8 cellular contexts compared by ENCODE assay signal in genomic region chr17:81519284-81520020, GRCh38. TPM values are rescaled to one million over a fixed set of nuclear protein-coding genes. Genes with fewer than 3 reads are reported as not detected.
DNase-seq lines count a peak whose midpoint lies in the region; ATAC-seq, FAIRE-seq and TF ChIP-seq lines count a peak whose summit lies in the region.

No MANE protein-coding gene starts in this region.

- H3K9ac ChIP-seq in endothelial cell of umbilical vein (replicated peaks; ENCODE audit: extremely low read depth, insufficient read depth, low read length), result no peak overlapping the region

- no peaks in the 10 kb centered on the region for H3K36me3 ChIP-seq in endothelial cell of umbilical vein (ENCODE audit: control insufficient read depth in 2 of 2, extremely low read depth in 1 of 2, insufficient read depth in 2 of 2, low read length in 2 of 2)

- H3K4me1 ChIP-seq in endothelial cell of umbilical vein (ENCODE audit: control insufficient read depth, extremely low read depth, insufficient read depth, low read length), result peaks cover 23% of the 10 kb centered on the region

- no peaks in the 10 kb centered on the region for H3K9me3 ChIP-seq in endothelial cell of umbilical vein (replicated peaks; ENCODE audit: control insufficient read depth, insufficient read depth, low read length)

- TF ChIP-seq CTCF in endothelial cell of umbilical vein (IDR thresholded peaks at IDR 0.05; ENCODE audit: extremely low read depth in 1 of 2, insufficient read depth in 1 of 2, low read depth in 1 of 2, low read length in 2 of 2) (peak; percentile 8 to 43), natural killer cell (IDR thresholded peaks at IDR 0.05) (peak; percentile 45)

- no peak for TF ChIP-seq POLR2A in endothelial cell of umbilical vein (IDR thresholded peaks at IDR 0.05; ENCODE audit: low read depth, low read length)

- intact Hi-C loops in activated CD4-positive, alpha-beta memory T cell treated with anti-CD3 and anti-CD28 coated beads for 36 hours (cut with micrococcal nuclease), result no loop called here
- intact Hi-C loops in endothelial cell of umbilical vein (cut with micrococcal nuclease), result no loop called here
- intact Hi-C loops in natural killer cell (cut with micrococcal nuclease), result loop anchor here (2.0 to 10.0 kb wide), 2 partner anchors 33 to 85 kb away; partner anchors contain the start of gene FAAP100

- dilution Hi-C loops in endothelial cell of umbilical vein (cut with MboI; ENCODE audit: extremely low pct_ligation_motif_present, low sequenced_read_pairs), result no loop called here

- BruUV-seq in endothelial cell of umbilical vein (replicated peaks; lab: Mats Ljungman, UMichigan), result no TSS peak

- peaks cover 17% of the 10 kb centered on the region for H3K4me1 Mint-ChIP-seq in activated CD4-positive, alpha-beta memory T cell treated with anti-CD3 and anti-CD28 coated beads for 36 hours (ENCODE audit: low read depth)
- peaks cover 16 to 30% of the 10 kb centered on the region in 2 donors for H3K4me1 Mint-ChIP-seq in natural killer cell

- H4K20me1 ChIP-seq in endothelial cell of umbilical vein (replicated peaks; ENCODE audit: control insufficient read depth, extremely low read depth, insufficient read depth, low read length), result no peaks in the 10 kb centered on the region

- CTCF ChIA-PET in activated CD4-positive, alpha-beta memory T cell treated with anti-CD3 and anti-CD28 coated beads for 36 hours (lab: Charles Lee), result interaction anchor here (0.6 to 2.2 kb wide), 7 partner anchors 11 to 1692 kb away, joined by 3 to 9 read pairs (median 4); no protein-coding TSS in a partner anchor
- CTCF ChIA-PET in endothelial cell of umbilical vein (lab: Charles Lee), result interaction anchor here (1.0 to 2.2 kb wide), 7 partner anchors 8 to 82 kb away, joined by 3 to 11 read pairs (median 4); partner anchors contain the start of genes FAAP100 and FSCN2

- H3K9me1 ChIP-seq in endothelial cell of umbilical vein (replicated peaks; ENCODE audit: control insufficient read depth, extremely low read depth, insufficient read depth, low read length), result no peaks in the 10 kb centered on the region

- H3K27ac Mint-ChIP-seq in activated CD4-positive, alpha-beta memory T cell treated with anti-CD3 and anti-CD28 coated beads for 36 hours, result no peak overlapping the region
- peak overlapping the region in 1 of 2 donors; percentile 45 for H3K27ac Mint-ChIP-seq in natural killer cell

- H2AFZ ChIP-seq in endothelial cell of umbilical vein (ENCODE audit: low read depth, low read length), result peak overlapping the region; percentile 39

- peak overlapping the region; percentile 48 for H3K4me3 Mint-ChIP-seq in activated CD4-positive, alpha-beta memory T cell treated with anti-CD3 and anti-CD28 coated beads for 36 hours
- peak overlapping the region; percentile 37 for H3K4me3 Mint-ChIP-seq in natural killer cell

- H3K4me3 ChIP-seq in endothelial cell of umbilical vein (replicated peaks in 1 of 3; ENCODE audit: insufficient read depth in 1 of 3, low read depth in 1 of 3, low read length in 3 of 3), result peak overlapping the region; percentile 11 to 32 (median 22)

- H3K4me2 ChIP-seq in endothelial cell of umbilical vein (ENCODE audit: insufficient read depth, low read length), result peak overlapping the region; percentile 70

- TF ChIP-seq EP300 in Ishikawa (IDR thresholded peaks at IDR 0.05; ENCODE audit: borderline replicate concordance), result no peak

- peaks cover 25% of the 10 kb centered on the region for H3K79me2 ChIP-seq in endothelial cell of umbilical vein (ENCODE audit: control insufficient read depth, insufficient read depth, low read length)

- H3K9me3 Mint-ChIP-seq in activated CD4-positive, alpha-beta memory T cell treated with anti-CD3 and anti-CD28 coated beads for 36 hours, result no peaks in the 10 kb centered on the region
- H3K9me3 Mint-ChIP-seq in natural killer cell, result no peaks in the 10 kb centered on the region

- no peaks in the 10 kb centered on the region for H3K27me3 Mint-ChIP-seq in activated CD4-positive, alpha-beta memory T cell treated with anti-CD3 and anti-CD28 coated beads for 36 hours
- H3K27me3 Mint-ChIP-seq in natural killer cell (ENCODE audit: low read depth in 2 of 2), result no peaks in the 10 kb centered on the region

- H3K27me3 ChIP-seq in endothelial cell of umbilical vein (ENCODE audit: control insufficient read depth in 2 of 2, insufficient read depth in 2 of 2, low read length in 2 of 2), result no peaks in the 10 kb centered on the region

- FAIRE-seq in endothelial cell of umbilical vein (lab: Jason Lieb, UNC), result peak; percentile 4

- peak; percentile 41 to 61 (median 52) for ATAC-seq in natural killer cell
- no peak for ATAC-seq in HG03432 (IDR thresholded peaks at IDR 0.05; ENCODE audit: unreplicated experiment)

- H3K36me3 Mint-ChIP-seq in activated CD4-positive, alpha-beta memory T cell treated with anti-CD3 and anti-CD28 coated beads for 36 hours, result no peaks in the 10 kb centered on the region
- H3K36me3 Mint-ChIP-seq in natural killer cell, result no peaks in the 10 kb centered on the region

- POLR2A ChIA-PET in activated CD4-positive, alpha-beta memory T cell treated with anti-CD3 and anti-CD28 coated beads for 36 hours (lab: Charles Lee), result interaction anchor here (1.2 kb wide), 1 partner anchor 33 kb away, joined by 4 read pairs; the partner anchor contains the start of gene FAAP100
- POLR2A ChIA-PET in endothelial cell of umbilical vein (lab: Charles Lee), result no interaction called here

- no peak overlapping the region for H3K27ac ChIP-seq in endothelial cell of umbilical vein (ENCODE audit: insufficient read depth, low read depth, low read length)

- TF ChIP-seq RAD21 in Ishikawa (IDR thresholded peaks at IDR 0.05; ENCODE audit: low read depth), result peak; percentile 48; the same call in 1 of the 2 replicates

- DNase-seq in COLO668 (lab: John Stamatoyannopoulos, UW; ENCODE audit: unreplicated experiment) (peak; percentile 86), endothelial cell of umbilical vein (ENCODE audit: low read depth, low spot score) (no peak), natural killer cell (peak; percentile 59), ureter (ENCODE audit: low spot score) (peak; percentile 73), amygdala (lab: John Stamatoyannopoulos, UW) (no peak)
- DNase-seq in activated CD4-positive, alpha-beta memory T cell treated with anti-CD3 and anti-CD28 coated beads for 36 hours, result peak; percentile 79

TF ChIP-seq in Ishikawa, 13 proteins besides CTCF, POLR2A, EP300 and RAD21 (continues in another document):
- TF ChIP-seq MAX (IDR thresholded peaks at IDR 0.05) (peak; percentile 72; the same call in 1 of the 2 replicates), TCF12 (IDR thresholded peaks at IDR 0.05; ENCODE audit: low read depth) (no peak; the same call in 1 of the 2 replicates), YY1 (IDR thresholded peaks at IDR 0.05; ENCODE audit: low read depth) (peak; percentile 56)

TF ChIP-seq in endothelial cell of umbilical vein, 7 proteins besides CTCF, POLR2A, EP300 and RAD21 (continues in another document):
- no peak for TF ChIP-seq MAX (IDR thresholded peaks at IDR 0.05; ENCODE audit: insufficient read depth, insufficient read length)
- no peak for TF ChIP-seq GATA2 (IDR thresholded peaks at IDR 0.05; ENCODE audit: insufficient read depth, insufficient read length, low read depth, low read length)
- TF ChIP-seq JUN (IDR thresholded peaks at IDR 0.05; ENCODE audit: borderline replicate concordance, insufficient read depth, insufficient read length, low read depth), result no peak
- TF ChIP-seq MYC (IDR thresholded peaks at IDR 0.05; ENCODE audit: low read depth, low read length), result no peak

RNA-seq across cellular contexts. Expression of gene ACTG1, which starts 6.9 kb away (rescaled TPM):
- total RNA-seq in activated CD4-positive, alpha-beta memory T cell treated with anti-CD3 and anti-CD28 coated beads for 36 hours, result 1,000 to 10,000 TPM; 3,773 to 3,928 TPM
- total RNA-seq in endothelial cell of umbilical vein (6,127 and 6,180 TPM in 2 replicates), natural killer cell (1,000 to 10,000 TPM; 1,401 to 1,901 (median 1,735) TPM), ureter (3,857 TPM)
- 7,850 and 10,663 TPM in 2 replicates for polyA plus RNA-seq in endothelial cell of umbilical vein
- 8,486 and 8,491 TPM in 2 replicates for polyA plus RNA-seq in endothelial cell of umbilical vein (2011; cell fraction: cytosol; rRNA removed)
- 3,539 and 4,015 TPM in 2 replicates for polyA plus RNA-seq in endothelial cell of umbilical vein (2011; cell fraction: nucleus; rRNA removed)
- polyA plus RNA-seq in endothelial cell of umbilical vein (2012), result 6,029 and 7,831 TPM in 2 replicates
- 1,957 and 3,242 TPM in 2 replicates for polyA minus RNA-seq in endothelial cell of umbilical vein
- 776 TPM for polyA minus RNA-seq in endothelial cell of umbilical vein (2011; cell fraction: cytosol; rRNA and poly(A)+ RNA removed)
- polyA minus RNA-seq in endothelial cell of umbilical vein (2011; cell fraction: nucleus; rRNA and poly(A)+ RNA removed), result 664 and 1,635 TPM in 2 replicates

RNA-seq across cellular contexts. Expression of gene FSCN2, which starts 8.7 kb away (rescaled TPM):
- total RNA-seq in activated CD4-positive, alpha-beta memory T cell treated with anti-CD3 and anti-CD28 coated beads for 36 hours, result under 1 TPM; 0.33 to 0.46 TPM
- total RNA-seq in endothelial cell of umbilical vein, result 0.58 and 0.71 TPM in 2 replicates
- 0.32 and 0.46 TPM in 2 replicates for polyA plus RNA-seq in endothelial cell of umbilical vein
- 0.06 and 0.10 TPM in 2 replicates for polyA plus RNA-seq in endothelial cell of umbilical vein (2011; cell fraction: cytosol; rRNA removed)
- polyA plus RNA-seq in endothelial cell of umbilical vein (2011; cell fraction: nucleus; rRNA removed), result 0.43 and 0.87 TPM in 2 replicates
- 0.12 and 0.25 TPM in 2 replicates for polyA plus RNA-seq in endothelial cell of umbilical vein (2012)
- polyA minus RNA-seq in endothelial cell of umbilical vein, result 0.41 TPM in 1 of 2 replicates, not detected in the other
- polyA minus RNA-seq in endothelial cell of umbilical vein (2011; cell fraction: cytosol; rRNA and poly(A)+ RNA removed), result 1.1 TPM
- 0.67 and 1.4 TPM in 2 replicates for polyA minus RNA-seq in endothelial cell of umbilical vein (2011; cell fraction: nucleus; rRNA and poly(A)+ RNA removed)
- 1 to 10 TPM in 2 of 3 donors, under 1 TPM in 1; 0.26 to 2.6 (median 1.0) TPM for total RNA-seq in natural killer cell
- total RNA-seq in ureter, result 4.2 TPM

RNA-seq across cellular contexts. Expression of gene FAAP100, which starts 32.7 kb away (rescaled TPM):
- 10 to 100 TPM; 33.5 to 39.7 TPM for total RNA-seq in activated CD4-positive, alpha-beta memory T cell treated with anti-CD3 and anti-CD28 coated beads for 36 hours
- total RNA-seq in endothelial cell of umbilical vein (50.2 and 54.3 TPM in 2 replicates), natural killer cell (10 to 100 TPM; 31.8 to 34.5 (median 33.1) TPM), ureter (37.1 TPM)
- polyA plus RNA-seq in endothelial cell of umbilical vein, result 35.4 and 40.4 TPM in 2 replicates
- polyA plus RNA-seq in endothelial cell of umbilical vein (2011; cell fraction: cytosol; rRNA removed), result 18.0 and 31.7 TPM in 2 replicates
- polyA plus RNA-seq in endothelial cell of umbilical vein (2011; cell fraction: nucleus; rRNA removed), result 58.5 and 65.6 TPM in 2 replicates
- 17.9 and 28.1 TPM in 2 replicates for polyA plus RNA-seq in endothelial cell of umbilical vein (2012)
- 21.6 and 30.8 TPM in 2 replicates for polyA minus RNA-seq in endothelial cell of umbilical vein
- polyA minus RNA-seq in endothelial cell of umbilical vein (2011; cell fraction: cytosol; rRNA and poly(A)+ RNA removed), result 7.8 TPM
- 34.6 and 44.7 TPM in 2 replicates for polyA minus RNA-seq in endothelial cell of umbilical vein (2011; cell fraction: nucleus; rRNA and poly(A)+ RNA removed)

Comparison
In these comparisons a context has a peak if more than half of its experiments do, and no peak if none do; other contexts are left out.
1. DNase-seq: peak in COLO668 (single experiment), activated CD4-positive, alpha-beta memory T cell treated with anti-CD3 and anti-CD28 coated beads for 36 hours (single experiment), natural killer cell (single experiment) and ureter (single experiment); none in endothelial cell of umbilical vein (single experiment) and amygdala (0 of 56).